In the genomic region with DNA sequence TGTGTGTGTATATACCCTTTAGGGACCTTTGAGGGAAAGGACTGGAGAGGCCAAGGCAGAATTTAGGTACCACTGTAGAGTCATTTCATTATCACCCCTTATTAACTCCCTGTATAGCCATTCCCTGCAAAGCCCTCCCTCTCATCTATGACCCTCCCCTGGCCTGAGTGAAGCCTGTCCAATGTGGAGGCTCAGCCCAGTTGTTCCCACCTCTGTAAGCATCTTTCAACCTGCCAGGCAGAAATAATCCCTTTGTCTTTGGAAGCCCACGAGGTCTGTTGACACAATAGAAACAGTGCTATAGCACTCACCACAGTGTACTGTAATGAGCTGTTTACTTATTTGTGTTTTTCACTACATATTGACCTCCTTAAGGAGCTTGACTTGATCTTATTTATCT, we compare ENCODE assay signal across 27 cellular contexts.
"Had no signal": no experiment of that assay in that cellular context is flagged by ENCODE, and none has a peak within 500 bp of the region (broad histone marks: within the 10 kb centered on the region; RNA-seq: fewer than 3 reads in every experiment).

No MANE protein-coding gene starts in this region.

- H3K36me3 ChIP-seq: stomach, suprapubic skin, thoracic aorta, thyroid gland, tibial artery, transverse colon, upper lobe of left lung, upper lobe of right lung, uterus, vagina had no signal

- H3K9me3 Mint-ChIP-seq: stimulated activated naive CD8-positive, alpha-beta T cell treated with anti-CD3 and anti-CD28 coated beads, Interleukin-15, Interleukin-2, amounts not matched to agents 100 ng/mL and 50 ng/mL, for 24 hours; type B pancreatic cell had no signal

- H3K27me3 ChIP-seq: stomach, suprapubic skin, testis, thyroid gland, tibial artery, tibial nerve, transverse colon, upper lobe of left lung, upper lobe of right lung, uterus, vagina had no signal

- H3K36me3 Mint-ChIP-seq: stimulated activated effector memory CD8-positive, alpha-beta T cell treated with anti-CD3 and anti-CD28 coated beads, Interleukin-12 subunit alpha, Interleukin-12 subunit beta, amount 100 ng/mL, for 72 hours; stimulated activated memory B cell treated with anti-CD40 and anti-IgM and Interleukin-4, amounts not matched to agents 10 μg/mL and 1 μg/mL and 100 μg/mL, for 72 hours; type B pancreatic cell had no signal

- DNase-seq: stimulated activated CD4-positive, alpha-beta T cell treated with anti-CD3 and anti-CD28 coated beads, Interleukin-2, amount 100 ng/mL, for 48 hours; stimulated activated CD4-positive, alpha-beta T cell treated with anti-CD3 and anti-CD28 coated beads, Interleukin-4, amount 100 ng/mL, for 1 hour; stimulated activated CD4-positive, alpha-beta T cell treated with anti-CD3 and anti-CD28 coated beads, Interleukin-4, amount 100 ng/mL, for 4 hours; stimulated activated CD8-positive, alpha-beta memory T cell treated with anti-CD3 and anti-CD28 coated beads, Interleukin-4, amount 100 ng/mL, for 48 hours; stimulated activated naive B cell treated with anti-CD40 and anti-IgM and Interleukin-4, amounts not matched to agents 10 μg/mL and 1 μg/mL and 100 μg/mL, for 72 hours; stimulated activated naive CD4-positive, alpha-beta T cell; stimulated activated naive CD4-positive, alpha-beta T cell treated with Interleukin-2 at 50 U/mL for 16 hours; stimulated activated naive CD8-positive, alpha-beta T cell treated with anti-CD3 and anti-CD28 coated beads, Interleukin-15, amount 100 ng/mL, for 72 hours; stimulated activated naive CD8-positive, alpha-beta T cell treated with anti-CD3 and anti-CD28 coated beads, Interleukin-15, Interleukin-2, amounts not matched to agents 100 U/mL and 50 U/mL, for 24 hours; stomach; substantia nigra; testis; thyroid gland; tibial artery; transverse colon; trophoblast cell; upper lobe of left lung; upper lobe of right lung; uterus had no signal

- H3K4me3 ChIP-seq: stomach, suprapubic skin, testis, thoracic aorta, thyroid gland, tibial artery, tibial nerve, transverse colon, upper lobe of left lung, upper lobe of right lung, uterus, vagina had no signal

- H3K9me3 ChIP-seq: suprapubic skin, testis, thoracic aorta, thyroid gland, transverse colon, uterus, vagina had no signal

- H3K27ac ChIP-seq: stomach, suprapubic skin, testis, thoracic aorta, thyroid gland, tibial artery, tibial nerve, transverse colon, upper lobe of left lung, upper lobe of right lung, uterus, vagina had no signal

- H3K4me1 Mint-ChIP-seq: stimulated activated effector memory CD8-positive, alpha-beta T cell treated with anti-CD3 and anti-CD28 coated beads, Interleukin-12 subunit alpha, Interleukin-12 subunit beta, amount 100 ng/mL, for 72 hours; stimulated activated memory B cell treated with anti-CD40 and anti-IgM and Interleukin-4, amounts not matched to agents 10 μg/mL and 1 μg/mL and 100 μg/mL, for 72 hours; stimulated activated naive B cell treated with anti-CD40 and anti-IgM and Interleukin-4, amounts not matched to agents 10 μg/mL and 1 μg/mL and 100 μg/mL, for 72 hours; stimulated activated naive CD8-positive, alpha-beta T cell treated with anti-CD3 and anti-CD28 coated beads, Interleukin-15, amount 100 ng/mL, for 72 hours had no signal

- H3K27me3 Mint-ChIP-seq: type B pancreatic cell had no signal

- H3K4me1 ChIP-seq: stomach, testis, thyroid gland, tibial nerve, transverse colon, upper lobe of right lung, uterus, vagina had no signal

- H3K27ac Mint-ChIP-seq: stimulated activated effector memory CD8-positive, alpha-beta T cell treated with anti-CD3 and anti-CD28 coated beads, Interleukin-12 subunit alpha, Interleukin-12 subunit beta, amount 100 ng/mL, for 72 hours; stimulated activated memory B cell treated with anti-CD40 and anti-IgM and Interleukin-4, amounts not matched to agents 10 μg/mL and 1 μg/mL and 100 μg/mL, for 72 hours; stimulated activated naive B cell treated with anti-CD40 and anti-IgM and Interleukin-4, amounts not matched to agents 10 μg/mL and 1 μg/mL and 100 μg/mL, for 72 hours; stimulated activated naive CD8-positive, alpha-beta T cell treated with anti-CD3 and anti-CD28 coated beads, Interleukin-15, amount 100 ng/mL, for 72 hours; stimulated activated naive CD8-positive, alpha-beta T cell treated with anti-CD3 and anti-CD28 coated beads, Interleukin-15, Interleukin-2, amounts not matched to agents 100 ng/mL and 50 ng/mL, for 24 hours; type B pancreatic cell had no signal

- H3K4me3 Mint-ChIP-seq: stimulated activated effector memory CD8-positive, alpha-beta T cell treated with anti-CD3 and anti-CD28 coated beads, Interleukin-12 subunit alpha, Interleukin-12 subunit beta, amount 100 ng/mL, for 72 hours; stimulated activated memory B cell treated with anti-CD40 and anti-IgM and Interleukin-4, amounts not matched to agents 10 μg/mL and 1 μg/mL and 100 μg/mL, for 72 hours; stimulated activated naive B cell treated with anti-CD40 and anti-IgM and Interleukin-4, amounts not matched to agents 10 μg/mL and 1 μg/mL and 100 μg/mL, for 72 hours; stimulated activated naive CD8-positive, alpha-beta T cell treated with anti-CD3 and anti-CD28 coated beads, Interleukin-15, amount 100 ng/mL, for 72 hours; stimulated activated naive CD8-positive, alpha-beta T cell treated with anti-CD3 and anti-CD28 coated beads, Interleukin-15, Interleukin-2, amounts not matched to agents 100 ng/mL and 50 ng/mL, for 24 hours; type B pancreatic cell had no signal

- ATAC-seq: stimulated activated effector memory CD8-positive, alpha-beta T cell treated with anti-CD3 and anti-CD28 coated beads, Interleukin-12 subunit alpha, Interleukin-12 subunit beta, amount 100 ng/mL, for 72 hours; stimulated activated memory B cell treated with anti-CD40 and anti-IgM and Interleukin-4, amounts not matched to agents 10 μg/mL and 1 μg/mL and 100 μg/mL, for 72 hours; stimulated activated naive B cell treated with anti-CD40 and anti-IgM and Interleukin-4, amounts not matched to agents 10 μg/mL and 1 μg/mL and 100 μg/mL, for 72 hours; stimulated activated naive CD8-positive, alpha-beta T cell treated with anti-CD3 and anti-CD28 coated beads, Interleukin-15, amount 100 ng/mL, for 72 hours; stimulated activated naive CD8-positive, alpha-beta T cell treated with anti-CD3 and anti-CD28 coated beads, Interleukin-15, Interleukin-2, amounts not matched to agents 100 U/mL and 50 U/mL, for 24 hours; upper lobe of right lung had no signal
